ENCODE assay signal across 8 cellular contexts in the genomic region with DNA sequence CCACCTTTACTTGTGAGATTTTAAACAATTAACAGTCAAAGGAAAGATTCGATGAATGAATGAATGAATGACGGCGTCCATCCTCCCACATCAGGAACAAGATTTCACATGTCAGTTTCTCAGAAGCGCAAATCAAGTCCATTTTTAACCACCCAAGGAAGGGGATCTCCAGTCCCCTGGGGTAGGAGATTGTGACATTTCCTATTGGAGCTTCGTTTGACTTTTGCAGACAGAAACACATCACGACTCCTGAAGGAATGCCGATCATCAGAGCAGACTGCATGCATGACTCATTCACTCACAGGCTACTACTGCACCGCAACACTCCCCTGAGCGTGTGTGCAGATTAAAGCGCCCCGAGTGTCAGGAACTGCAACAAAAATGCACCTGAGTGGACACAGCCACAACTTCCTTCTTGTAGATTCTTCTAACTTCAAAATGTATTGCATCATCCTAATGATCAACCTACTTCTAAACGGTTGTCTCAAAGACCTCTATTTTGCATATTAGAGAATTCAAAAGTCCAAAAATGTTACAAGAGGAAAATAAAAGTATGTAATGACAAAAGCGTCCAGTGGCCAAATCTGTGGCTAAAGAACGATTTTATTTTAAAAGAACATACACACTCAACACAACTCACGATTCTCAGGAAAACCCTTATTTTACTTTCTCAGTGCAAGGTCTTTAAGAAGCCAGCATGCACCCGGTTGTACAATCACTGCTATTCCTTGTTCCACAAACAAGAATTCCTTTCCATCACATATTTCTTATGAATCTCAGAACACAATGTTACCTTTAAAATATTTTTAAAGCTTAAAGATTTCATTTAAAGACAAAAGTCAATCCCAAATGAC.
DNase-seq lines count a peak whose midpoint lies in the region; ATAC-seq, FAIRE-seq and TF ChIP-seq lines count a peak whose summit lies in the region.

No MANE protein-coding gene starts in this region.

- H3K27ac ChIP-seq in PC-9 = peak overlapping the region; percentile 81
- H3K27ac ChIP-seq in keratinocyte (ENCODE audit: control insufficient read depth, insufficient read depth, low read length) = no peak overlapping the region
- H3K27ac ChIP-seq in subcutaneous abdominal adipose tissue (ENCODE audit: low read depth, low read length) = peak overlapping the region; percentile 59

- peak overlapping the region; percentile 92 for H3K27ac Mint-ChIP-seq in activated naive CD8-positive, alpha-beta T cell

- no peaks in the 10 kb centered on the region for H3K27me3 Mint-ChIP-seq in activated naive CD8-positive, alpha-beta T cell

- DNase-seq in GM13977 (ENCODE audit: low spot score) (peak; percentile 69), PC-9 (peak; percentile 77 to 92), keratinocyte (ENCODE audit: low read depth, low spot score) (peak; percentile 74), NCI-H1694 treated with DMSO at 0.1 percent for 48 hours (lab: John Stamatoyannopoulos, UW) (no peak), Right ventricle myocardium inferior (ENCODE audit: missing footprints) (no peak)

- H3K27me3 ChIP-seq in PC-9 (ENCODE audit: insufficient read depth, low read depth) = no peaks in the 10 kb centered on the region
- no peaks in the 10 kb centered on the region for H3K27me3 ChIP-seq in keratinocyte (ENCODE audit: control insufficient read depth, extremely low read depth, insufficient read depth, low read length)
- no peaks in the 10 kb centered on the region for H3K27me3 ChIP-seq in subcutaneous abdominal adipose tissue (ENCODE audit: control insufficient read depth in 5 of 5, insufficient read depth in 4 of 5, low read length in 5 of 5)

- TF ChIP-seq CTCF in GM13977 (IDR thresholded peaks at IDR 0.05; ENCODE audit: extremely low read depth, insufficient read depth, missing control alignments) = peak; percentile 12
- no peak for TF ChIP-seq CTCF in PC-9 (conservative IDR thresholded peaks at IDR 0.05)
- TF ChIP-seq CTCF in keratinocyte (optimal IDR thresholded peaks at IDR 0.05 in 1 of 3, IDR thresholded peaks at IDR 0.05 in 1 of 3, conservative IDR thresholded peaks at IDR 0.05 in 1 of 3; ENCODE audit: extremely low read depth in 1 of 3, insufficient read depth in 2 of 3, low read length in 3 of 3) = peak in 2 of 3 experiments; percentile 9 to 16

- H2AFZ ChIP-seq in PC-9 (no peak overlapping the region), keratinocyte (ENCODE audit: control insufficient read depth, low read length) (no peak overlapping the region)

- in situ Hi-C loops in GM13977 (cut with MboI; ENCODE audit: low pct_unique_long_range_greater_than_20kb, low sequenced_read_pairs, unreplicated experiment) = no loop called here

- H3K9me3 ChIP-seq in PC-9 (ENCODE audit: insufficient read depth, low read depth) (no peaks in the 10 kb centered on the region), keratinocyte (ENCODE audit: control insufficient read depth, low read depth, low read length) (no peaks in the 10 kb centered on the region), subcutaneous abdominal adipose tissue (ENCODE audit: control insufficient read depth in 5 of 5, low read length in 5 of 5) (no peaks in the 10 kb centered on the region)

- peak overlapping the region; percentile 99 for H3K4me3 Mint-ChIP-seq in activated naive CD8-positive, alpha-beta T cell

- H3K4me2 ChIP-seq in PC-9 (peak overlapping the region; percentile 86), keratinocyte (ENCODE audit: control insufficient read depth, extremely low read depth, insufficient read depth, low read depth, low read length) (peak overlapping the region; percentile 92)

- H4K20me1 ChIP-seq in PC-9 (ENCODE audit: insufficient read depth) = peaks cover 42% of the 10 kb centered on the region
- no peaks in the 10 kb centered on the region for H4K20me1 ChIP-seq in keratinocyte (ENCODE audit: control insufficient read depth, extremely low read depth, insufficient read depth, low read length)

- peak; percentile 96 for FAIRE-seq in keratinocyte (lab: Jason Lieb, UNC)

- no peaks in the 10 kb centered on the region for H3K9me2 ChIP-seq in PC-9 (ENCODE audit: insufficient read depth)

- dilution Hi-C loops in keratinocyte (cut with MboI; ENCODE audit: extremely low pct_ligation_motif_present, low sequenced_read_pairs) = no loop called here

- H3K9me3 Mint-ChIP-seq in activated naive CD8-positive, alpha-beta T cell (ENCODE audit: low read depth) = no peaks in the 10 kb centered on the region

- H3K4me3 ChIP-seq in PC-9 (peak overlapping the region; percentile 98), keratinocyte (ENCODE audit: control insufficient read depth in 2 of 3, extremely low read depth in 1 of 3, insufficient read depth in 2 of 3, low read depth in 1 of 3, low read length in 3 of 3) (peak overlapping the region in 2 of 3 experiments; percentile 27 to 95), subcutaneous abdominal adipose tissue (ENCODE audit: low read depth in 1 of 5, low read length in 5 of 5) (peak overlapping the region; percentile 64 to 91 (median 74))

- H3K36me3 ChIP-seq in PC-9 (ENCODE audit: low read depth) = peaks cover 25% of the 10 kb centered on the region
- H3K36me3 ChIP-seq in keratinocyte (ENCODE audit: control insufficient read depth in 2 of 2, extremely low read depth in 1 of 2, insufficient read depth in 2 of 2, low read length in 2 of 2) = peaks cover 0 to 24% of the 10 kb centered on the region in 2 experiments
- peaks cover 10 to 33% (median 22%) of the 10 kb centered on the region in 5 donors for H3K36me3 ChIP-seq in subcutaneous abdominal adipose tissue (ENCODE audit: control insufficient read depth in 5 of 5, insufficient read depth in 5 of 5, low read length in 5 of 5)

- ATAC-seq in HG02623 (IDR thresholded peaks at IDR 0.05; ENCODE audit: unreplicated experiment) (peak; percentile 41), Right ventricle myocardium inferior (no peak)

- POLR2A ChIA-PET in PC-9 (lab: Charles Lee; ENCODE audit: unreplicated experiment) = interaction anchor here (0.7 kb wide), 2 partner anchors 47 to 65 kb away, joined by 5 read pairs; no protein-coding TSS in a partner anchor

- H3K9ac ChIP-seq in keratinocyte (ENCODE audit: control insufficient read depth, extremely low read depth, insufficient read depth, low read length) (peak overlapping the region; percentile 6), subcutaneous abdominal adipose tissue (ENCODE audit: low read length in 5 of 5) (peak overlapping the region in 1 of 5 donors; percentile 80)

- peaks cover 20% of the 10 kb centered on the region for H3K36me3 Mint-ChIP-seq in activated naive CD8-positive, alpha-beta T cell

- H3K4me1 ChIP-seq in PC-9 (replicated peaks; ENCODE audit: insufficient read depth) = peaks cover 43% of the 10 kb centered on the region
- peaks cover 24% of the 10 kb centered on the region for H3K4me1 ChIP-seq in keratinocyte (ENCODE audit: control insufficient read depth, extremely low read depth, insufficient read depth, low read length)
- peaks cover 7 to 37% (median 34%) of the 10 kb centered on the region in 5 donors for H3K4me1 ChIP-seq in subcutaneous abdominal adipose tissue (ENCODE audit: control insufficient read depth in 5 of 5, insufficient read depth in 5 of 5, low read length in 5 of 5)

- peaks cover 30% of the 10 kb centered on the region for H3F3A ChIP-seq in PC-9 (ENCODE audit: insufficient read depth, low read depth)

- intact Hi-C loops in PC-9 (cut with micrococcal nuclease; ENCODE audit: unreplicated experiment) = loop anchor here (1.0 to 2.0 kb wide), 3 partner anchors 24 to 237 kb away; a partner anchor contains a TSS
- intact Hi-C loops in Right ventricle myocardium inferior (cut with DNase I) = loop anchor here (5.0 to 10.0 kb wide), 3 partner anchors 235 to 563 kb away; a partner anchor contains a TSS

- CTCF ChIA-PET in PC-9 (lab: Charles Lee) = interaction anchor here (0.6 kb wide), 1 partner anchor 94 kb away, joined by 3 read pairs; no protein-coding TSS in a partner anchor

- H3K9me1 ChIP-seq in keratinocyte (ENCODE audit: control insufficient read depth, extremely low read depth, insufficient read depth, low read length) = peaks cover 9% of the 10 kb centered on the region

- no TSS peak for BruUV-seq in PC-9 (replicated peaks; lab: Mats Ljungman, UMichigan)

- H3K79me2 ChIP-seq in PC-9 (ENCODE audit: low read depth) (peaks cover 66% of the 10 kb centered on the region), keratinocyte (ENCODE audit: control insufficient read depth, insufficient read depth, low read length) (peaks cover 21% of the 10 kb centered on the region)

- H3K4me1 Mint-ChIP-seq in activated naive CD8-positive, alpha-beta T cell (ENCODE audit: low read depth) = peaks cover 80% of the 10 kb centered on the region

Comparison
In these comparisons a context has a peak if more than half of its experiments do, and no peak if none do; other contexts are left out.
1. DNase-seq: peak in GM13977 (single experiment), PC-9 (2 of 2) and keratinocyte (single experiment); none in NCI-H1694 treated with DMSO at 0.1 percent for 48 hours (single experiment) and Right ventricle myocardium inferior (single experiment).
2. Peak in every context shown above with its lines, with median percentiles within 50 percentile points of each other: H3K4me3 ChIP-seq.